8 cellular contexts compared by ENCODE assay signal in the genomic region with DNA sequence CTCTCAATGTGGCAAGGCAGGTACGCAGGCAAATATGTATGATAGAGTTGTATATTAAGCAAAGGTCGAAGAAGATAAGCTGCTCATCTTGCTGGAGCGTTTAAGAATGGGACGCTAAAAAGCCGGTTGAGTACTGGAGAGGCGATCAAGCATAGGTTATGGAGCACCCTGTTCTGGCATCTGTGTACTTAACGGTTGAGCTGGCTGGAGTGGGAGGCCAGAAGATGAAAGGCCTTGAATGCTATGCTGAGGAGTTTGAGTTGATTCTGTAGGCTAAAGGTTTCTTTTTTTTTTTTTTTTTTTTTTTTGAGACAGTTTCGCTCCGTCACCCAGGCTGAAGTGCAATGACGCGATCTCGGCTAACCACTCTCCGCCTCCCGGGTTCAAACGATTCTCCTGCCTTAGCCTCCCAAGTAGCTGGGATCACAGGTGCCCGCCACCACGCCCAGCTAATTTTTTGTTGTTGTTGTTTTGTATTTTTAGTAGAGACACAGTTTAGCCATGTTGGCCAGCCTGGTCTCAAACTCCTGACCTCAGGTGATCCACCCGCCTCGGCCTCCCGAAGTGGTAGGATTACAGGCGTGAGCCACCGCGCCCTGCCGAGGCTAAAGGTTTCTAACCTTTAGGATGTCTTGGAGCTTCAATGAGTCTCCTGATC. TPM values are rescaled to one million over a fixed set of nuclear protein-coding genes. Genes with fewer than 3 reads are reported as not detected.
DNase-seq lines count a peak whose midpoint lies in the region; ATAC-seq and TF ChIP-seq lines count a peak whose summit lies in the region.

No MANE protein-coding gene starts in this region.

- H3K9ac ChIP-seq in HUES48 (ENCODE audit: low read depth, low read length) (peak overlapping the region; percentile 82), liver (ENCODE audit: low read depth in 1 of 2, low read length in 2 of 2) (peak overlapping the region; percentile 66 to 92)

- no peak for ATAC-seq in GM19351 (IDR thresholded peaks at IDR 0.05; ENCODE audit: unreplicated experiment)
- no peak for ATAC-seq in GM18511 (IDR thresholded peaks at IDR 0.05; ENCODE audit: unreplicated experiment)

- no peak for TF ChIP-seq RAD21 in liver (IDR thresholded peaks at IDR 0.05)

- TSS peak; percentile 97 for BruUV-seq in A673 (replicated peaks; lab: Mats Ljungman, UMichigan)

- CTCF ChIA-PET in A673 (lab: Charles Lee), result interaction anchor here (0.7 to 1.0 kb wide), 2 partner anchors 195 to 412 kb away, joined by 4 to 5 read pairs; no protein-coding TSS in a partner anchor

- H3K27me3 ChIP-seq in A673 (replicated peaks; ENCODE audit: insufficient read depth, low read depth, low read length, poor library complexity), result no peaks in the 10 kb centered on the region
- no peaks in the 10 kb centered on the region for H3K27me3 ChIP-seq in HUES48 (ENCODE audit: control insufficient read depth, insufficient read depth, low read length)
- no peaks in the 10 kb centered on the region for H3K27me3 ChIP-seq in liver (ENCODE audit: control insufficient read depth in 4 of 4, insufficient read depth in 4 of 4, low read length in 3 of 4)

- TF ChIP-seq CTCF in A673 (conservative IDR thresholded peaks at IDR 0.05; ENCODE audit: low read depth, low read length), result no peak
- no peak for TF ChIP-seq CTCF in liver (IDR thresholded peaks at IDR 0.05; ENCODE audit: low read depth, low read length, missing input control)

- no peaks in the 10 kb centered on the region for H3K9me3 ChIP-seq in A673 (ENCODE audit: low read depth, low read length, poor library complexity, severe bottlenecking)
- H3K9me3 ChIP-seq in HUES48 (ENCODE audit: control insufficient read depth, insufficient read depth, low read length), result no peaks in the 10 kb centered on the region
- H3K9me3 ChIP-seq in liver (ENCODE audit: control insufficient read depth in 4 of 4, low read length in 3 of 4), result no peaks in the 10 kb centered on the region

- H3K4me1 ChIP-seq in A673 (ENCODE audit: insufficient read depth, low read length, poor library complexity, severe bottlenecking), result peaks cover 37% of the 10 kb centered on the region
- H3K4me1 ChIP-seq in HUES48 (ENCODE audit: control insufficient read depth, insufficient read depth, low read length), result peaks cover 9% of the 10 kb centered on the region
- H3K4me1 ChIP-seq in liver (ENCODE audit: control insufficient read depth in 4 of 4, insufficient read depth in 4 of 4, low read length in 3 of 4), result peaks cover 11 to 40% (median 24%) of the 10 kb centered on the region in 4 donors

- H3K36me3 ChIP-seq in A673 (ENCODE audit: insufficient read depth, low read length, poor library complexity, severe bottlenecking) (peaks cover 36% of the 10 kb centered on the region), HUES48 (ENCODE audit: control insufficient read depth, insufficient read depth, low read length) (peaks cover 34% of the 10 kb centered on the region), liver (ENCODE audit: control insufficient read depth in 4 of 4, insufficient read depth in 3 of 4, low read depth in 1 of 4, low read length in 3 of 4) (peaks cover 1 to 18% (median 17%) of the 10 kb centered on the region in 4 donors)

- H3K27ac ChIP-seq in A673 (ENCODE audit: low read depth, low read length, poor library complexity, severe bottlenecking) (peak overlapping the region; percentile 90), HUES48 (ENCODE audit: low read depth, low read length) (peak overlapping the region; percentile 94), adipose tissue (ENCODE audit: low read depth, low read length) (peak overlapping the region; percentile 9), liver (ENCODE audit: low read depth in 1 of 2, low read length in 2 of 2) (peak overlapping the region; percentile 73 to 74)

- H3K4me3 ChIP-seq in A673 (ENCODE audit: low read depth, low read length, poor library complexity, severe bottlenecking), result peak overlapping the region; percentile 67
- H3K4me3 ChIP-seq in HUES48 (ENCODE audit: low read depth, low read length), result peak overlapping the region; percentile 85
- peak overlapping the region; percentile 55 to 92 (median 63) for H3K4me3 ChIP-seq in liver (ENCODE audit: low read depth in 1 of 3, low read length in 3 of 3)

- POLR2A ChIA-PET in A673 (lab: Charles Lee; ENCODE audit: low non-redundant PET), result interaction anchor here (0.7 kb wide), 1 partner anchor 33 kb away, joined by 17 read pairs; no protein-coding TSS in a partner anchor

- intact Hi-C loops in A673 (cut with micrococcal nuclease; ENCODE audit: unreplicated experiment) (loop anchor here (5.0 kb wide), 1 partner anchor 132 kb away; no protein-coding TSS in a partner anchor), head of caudate nucleus (cut with DNase I) (loop anchor here (2.0 to 5.0 kb wide), 2 partner anchors 54 to 73 kb away; no protein-coding TSS in a partner anchor)

- WGBS in adipose tissue, 3 donors, result 71 to 87% (median 85%) methylated on average over 22 to 24 of the region's 24 CpGs
- WGBS in liver, result 83% methylated on average over 24 of the region's 24 CpGs

- DNase-seq in A673 (ENCODE audit: low spot score), result peak; percentile 23
- DNase-seq in head of caudate nucleus, result no peak
- DNase-seq in stimulated activated CD4-positive, alpha-beta T cell treated with anti-CD3 and anti-CD28 coated beads, Interleukin-4, amount 100 ng/mL, for 1 hour, result no peak

TF ChIP-seq in liver, 16 proteins besides CTCF, POLR2A, EP300 and RAD21:
- TF ChIP-seq RXRA (IDR thresholded peaks at IDR 0.05), result no peak
- no peak for TF ChIP-seq FOXA2 (IDR thresholded peaks at IDR 0.05)
- TF ChIP-seq JUND (IDR thresholded peaks at IDR 0.05), result no peak
- no peak for TF ChIP-seq SP1 (IDR thresholded peaks at IDR 0.05)
- no peak for TF ChIP-seq EGR1 (IDR thresholded peaks at IDR 0.05; ENCODE audit: low read depth in 2 of 2)
- no peak for TF ChIP-seq HNF4A (conservative IDR thresholded peaks at IDR 0.05)
- TF ChIP-seq FOXA1 (IDR thresholded peaks at IDR 0.05), result no peak
- TF ChIP-seq ZBTB33 (IDR thresholded peaks at IDR 0.05), result no peak
- TF ChIP-seq, protein P1, sequence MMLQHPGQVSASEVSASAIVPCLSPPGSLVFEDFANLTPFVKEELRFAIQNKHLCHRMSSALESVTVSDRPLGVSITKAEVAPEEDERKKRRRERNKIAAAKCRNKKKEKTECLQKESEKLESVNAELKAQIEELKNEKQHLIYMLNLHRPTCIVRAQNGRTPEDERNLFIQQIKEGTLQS (IDR thresholded peaks at IDR 0.05), result no peak
- no peak for TF ChIP-seq TAF1 (conservative IDR thresholded peaks at IDR 0.05)
- no peak for TF ChIP-seq HNF4G (IDR thresholded peaks at IDR 0.05)

RNA-seq across cellular contexts. Expression of gene KHDC4, which starts 0.8 kb away (rescaled TPM):
- 92.7 and 93.3 TPM in 2 replicates for total RNA-seq in A673 (2021)
- 10 to 100 TPM; 14.9 to 16.6 (median 15.2) TPM for polyA plus RNA-seq in adipose tissue
- 10 to 100 TPM; 18.2 to 32.6 TPM for total RNA-seq in liver
- polyA plus RNA-seq in liver, result 10 to 100 TPM in 1 of 2 donors, 1 to 10 TPM in 1; 8.4 to 11.3 TPM

RNA-seq across cellular contexts. Expression of gene RXFP4, which starts 6.4 kb away (rescaled TPM):
- total RNA-seq in A673 (2021), result not detected in 2 replicates
- under 1 TPM in 1 of 3 donors, not detected in 2; 0.07 TPM for polyA plus RNA-seq in adipose tissue
- not detected for total RNA-seq in liver
- polyA plus RNA-seq in liver, result not detected

RNA-seq across cellular contexts. Expression of gene RIT1, which starts 23.9 kb away (rescaled TPM):
- total RNA-seq in A673 (2021), result 27.5 and 29.6 TPM in 2 replicates
- polyA plus RNA-seq in adipose tissue, result 10 to 100 TPM in 2 of 3 donors, 1 to 10 TPM in 1; 4.4 to 16.5 (median 13.8) TPM
- 10 to 100 TPM; 11.3 to 14.3 TPM for total RNA-seq in liver
- 1 to 10 TPM; 3.1 to 4.9 TPM for polyA plus RNA-seq in liver

RNA-seq across cellular contexts. Expression of gene ARHGEF2, which starts 43.3 kb away (rescaled TPM):
- 148 and 161 TPM in 2 replicates for total RNA-seq in A673 (2021)
- polyA plus RNA-seq in adipose tissue, result 10 to 100 TPM; 10.0 to 67.3 (median 60.8) TPM
- total RNA-seq in liver, result 10 to 100 TPM; 14.1 to 59.1 TPM
- 1 to 10 TPM; 3.2 to 6.4 TPM for polyA plus RNA-seq in liver

Comparison
In these comparisons a context has a peak if more than half of its experiments do, and no peak if none do; other contexts are left out.
1. H3K27ac ChIP-seq: peak in every context shown above with its lines; median percentile 94 in HUES48; 90 in A673; 74 in liver; 9 in adipose tissue.